1 cellular context compared by ENCODE assay signal in genomic region chr2:74447230-74447999, GRCh38.
TF ChIP-seq lines count a peak whose summit lies in the region.

No MANE protein-coding gene starts in this region.

TF ChIP-seq in HepG2, 621 proteins besides CTCF, POLR2A, EP300 and RAD21 (continued from another document and continues in another):
- TF ChIP-seq CREM (IDR thresholded peaks at IDR 0.05): peak; percentile 39; the same call in 1 of the 2 replicates
- TF ChIP-seq CREM (CRISPR knock-in tag; IDR thresholded peaks at IDR 0.05): no peak
- 0 out of 4 replicates have a peak, but pooled peaks of 1 of the 2 experiments have one; percentile 28 for TF ChIP-seq HMGXB4 (CRISPR knock-in tag; IDR thresholded peaks at IDR 0.05; ENCODE audit: borderline replicate concordance in 1 of 2, low read depth in 1 of 2)
- no peak for TF ChIP-seq CREBL2 (CRISPR knock-in tag; IDR thresholded peaks at IDR 0.05; ENCODE audit: borderline replicate concordance)
- no peak for TF ChIP-seq CC2D1A (CRISPR knock-in tag; IDR thresholded peaks at IDR 0.05)
- no peak for TF ChIP-seq ZNF24 (IDR thresholded peaks at IDR 0.05)
- peak; percentile 59 for TF ChIP-seq HDAC2 (CRISPR knock-in tag; IDR thresholded peaks at IDR 0.05)
- TF ChIP-seq ZNF362 (CRISPR knock-in tag; IDR thresholded peaks at IDR 0.05; ENCODE audit: borderline replicate concordance): peak; percentile 75
- TF ChIP-seq NFYB (CRISPR knock-in tag; IDR thresholded peaks at IDR 0.05): no peak
- peak; percentile 96 for TF ChIP-seq PAXIP1 (CRISPR knock-in tag; conservative IDR thresholded peaks at IDR 0.05)
- peak; percentile 30; the same call in 1 of the 2 replicates for TF ChIP-seq AHDC1 (CRISPR knock-in tag; IDR thresholded peaks at IDR 0.05; ENCODE audit: borderline replicate concordance)
- peak; percentile 37; the same call in 1 of the 2 replicates for TF ChIP-seq ZNF280D (CRISPR knock-in tag; IDR thresholded peaks at IDR 0.05)
- no peak for TF ChIP-seq ZNF33B (CRISPR knock-in tag; IDR thresholded peaks at IDR 0.05)
- no peak for TF ChIP-seq ZNF343 (CRISPR knock-in tag; IDR thresholded peaks at IDR 0.05)
- peak; percentile 63; the same call in 1 of the 2 replicates for TF ChIP-seq SAP130 (CRISPR knock-in tag; IDR thresholded peaks at IDR 0.05; ENCODE audit: low read depth)
- TF ChIP-seq MEF2D (CRISPR knock-in tag; IDR thresholded peaks at IDR 0.05): peak; percentile 67; the same call in 1 of the 2 replicates
- TF ChIP-seq DRAP1 (CRISPR knock-in tag; IDR thresholded peaks at IDR 0.05): peak; percentile 61
- TF ChIP-seq NR2F6 (IDR thresholded peaks at IDR 0.05): 0 out of 2 replicates have a peak, but pooled peaks have one; percentile 23
- TF ChIP-seq NR2F6 (CRISPR knock-in tag; IDR thresholded peaks at IDR 0.05): peak; percentile 69
- TF ChIP-seq PHF20 (CRISPR knock-in tag; IDR thresholded peaks at IDR 0.05): no peak
- peak; percentile 26; the same call in 1 of the 2 replicates for TF ChIP-seq FOXO1 (CRISPR knock-in tag; IDR thresholded peaks at IDR 0.05)
- TF ChIP-seq ZNF335 (CRISPR knock-in tag; IDR thresholded peaks at IDR 0.05): 0 out of 2 replicates have a peak, but pooled peaks have one; percentile 44
- peak; percentile 80; the same call in 1 of the 2 replicates for TF ChIP-seq ZNF331 (CRISPR knock-in tag; IDR thresholded peaks at IDR 0.05)
- TF ChIP-seq SOX13 (IDR thresholded peaks at IDR 0.05): no peak
- peak in 1 of 2 experiments; percentile 34; a peak in 2 of 4 replicates for TF ChIP-seq SOX13 (CRISPR knock-in tag; conservative IDR thresholded peaks at IDR 0.05 in 1 of 2, IDR thresholded peaks at IDR 0.05 in 1 of 2)
- TF ChIP-seq SSRP1 (CRISPR knock-in tag; IDR thresholded peaks at IDR 0.05): no peak
- peak; percentile 34; the same call in 1 of the 2 replicates for TF ChIP-seq ZKSCAN8 (CRISPR knock-in tag; IDR thresholded peaks at IDR 0.05; ENCODE audit: borderline replicate concordance)
- peak; percentile 93 for TF ChIP-seq ZEB1 (IDR thresholded peaks at IDR 0.05; ENCODE audit: insufficient replicate concordance, low read depth)
- TF ChIP-seq TEAD3 (CRISPR knock-in tag; optimal IDR thresholded peaks at IDR 0.05; ENCODE audit: borderline replicate concordance): peak; percentile 83
- 0 out of 2 replicates have a peak, but pooled peaks have one; percentile 25 for TF ChIP-seq ZNF646 (CRISPR knock-in tag; IDR thresholded peaks at IDR 0.05)
- TF ChIP-seq HNF4A (CRISPR knock-in tag; IDR thresholded peaks at IDR 0.05): peak; percentile 92
- TF ChIP-seq ZNF713 (CRISPR knock-in tag; IDR thresholded peaks at IDR 0.05): no peak
- TF ChIP-seq ZNF784 (CRISPR knock-in tag; IDR thresholded peaks at IDR 0.05; ENCODE audit: borderline replicate concordance): no peak
- 0 out of 2 replicates have a peak, but pooled peaks have one; percentile 60 for TF ChIP-seq TOE1 (CRISPR knock-in tag; IDR thresholded peaks at IDR 0.05)
